ENCODE assay signal across 16 cellular contexts in genomic region chr14:93705513-93706156, GRCh38.
DNase-seq lines count a peak whose midpoint lies in the region; ATAC-seq and TF ChIP-seq lines count a peak whose summit lies in the region.
"Had no signal": no experiment of that assay in that cellular context is flagged by ENCODE, and none has a peak within 500 bp of the region (broad histone marks: within the 10 kb centered on the region; RNA-seq: fewer than 3 reads in every experiment).

No MANE protein-coding gene starts in this region.

- no peaks in the 10 kb centered on the region for H3F3A ChIP-seq in neural progenitor cell (ENCODE audit: low read depth)

- H2AFZ ChIP-seq in neural progenitor cell (replicated peaks): no peak overlapping the region
- H2AFZ ChIP-seq: GM23338 had no signal

- intact Hi-C loops in esophagus muscularis mucosa (cut with DNase I): no loop called here

- no peak overlapping the region for H3K27ac ChIP-seq in esophagus muscularis mucosa (replicated peaks in 1 of 4)
- H3K27ac ChIP-seq in neural progenitor cell: no peak overlapping the region

- no peaks in the 10 kb centered on the region for H3K9me3 Mint-ChIP-seq in activated CD8-positive, alpha-beta memory T cell treated with anti-CD3 and anti-CD28 coated beads, Interleukin-2, amount 10 ng/mL, durations not matched to agents 7 days and 5 days (ENCODE audit: low read depth)
- H3K9me3 Mint-ChIP-seq in neural progenitor cell: no peaks in the 10 kb centered on the region
- peaks cover 3% of the 10 kb centered on the region for H3K9me3 Mint-ChIP-seq in chondrocyte (ENCODE audit: low read depth)
- no peaks in the 10 kb centered on the region for H3K9me3 Mint-ChIP-seq in activated naive CD8-positive, alpha-beta T cell treated with anti-CD3 and anti-CD28 coated beads, Interleukin-2, amount 50 U/mL, for 24 hours
- H3K9me3 Mint-ChIP-seq: GM23338, H9 had no signal

- peak; percentile 10 for DNase-seq in activated CD8-positive, alpha-beta memory T cell treated with anti-CD3 and anti-CD28 coated beads, Interleukin-2, amount 50 U/mL, for 48 hours
- DNase-seq in activated CD8-positive, alpha-beta memory T cell treated with anti-CD3 and anti-CD28 coated beads, Interleukin-2, amount 10 ng/mL, durations not matched to agents 7 days and 5 days: no peak
- DNase-seq in esophagus muscularis mucosa (ENCODE audit: extremely low spot score) (peak; percentile 74), neural progenitor cell (ENCODE audit: low spot score) (no peak), chondrocyte (ENCODE audit: low spot score) (no peak)
- no peak for DNase-seq in activated naive CD8-positive, alpha-beta T cell treated with anti-CD3 and anti-CD28 coated beads, Interleukin-2, amount 50 U/mL, for 24 hours
- DNase-seq: C1 segment of cervical spinal cord; Calu3; CD4-positive, alpha-beta memory T cell; COR-L47; DMS53; EL; GDM1; H9 had no signal

- H3K36me3 Mint-ChIP-seq in activated CD8-positive, alpha-beta memory T cell treated with anti-CD3 and anti-CD28 coated beads, Interleukin-2, amount 10 ng/mL, durations not matched to agents 7 days and 5 days: no peaks in the 10 kb centered on the region
- H3K36me3 Mint-ChIP-seq in neural progenitor cell (no peaks in the 10 kb centered on the region), chondrocyte (ENCODE audit: low read depth) (no peaks in the 10 kb centered on the region)
- no peaks in the 10 kb centered on the region for H3K36me3 Mint-ChIP-seq in activated naive CD8-positive, alpha-beta T cell treated with anti-CD3 and anti-CD28 coated beads, Interleukin-2, amount 50 U/mL, for 24 hours (ENCODE audit: low read depth)
- H3K36me3 Mint-ChIP-seq: CD4-positive, alpha-beta memory T cell had no signal

- TF ChIP-seq CTCF in esophagus muscularis mucosa (IDR thresholded peaks at IDR 0.05): no peak
- TF ChIP-seq CTCF in neural progenitor cell (IDR thresholded peaks at IDR 0.05): no peak
- TF ChIP-seq CTCF in chondrocyte (IDR thresholded peaks at IDR 0.05): no peak

- 91% methylated on average over 14 of the region's 15 CpGs for WGBS in esophagus muscularis mucosa

- H3K36me3 ChIP-seq in esophagus muscularis mucosa (no peaks in the 10 kb centered on the region), neural progenitor cell (no peaks in the 10 kb centered on the region)

- no peaks in the 10 kb centered on the region for H3K9me3 ChIP-seq in esophagus muscularis mucosa
- no peaks in the 10 kb centered on the region for H3K9me3 ChIP-seq in neural progenitor cell (ENCODE audit: low read depth)

- no peak overlapping the region for H3K4me2 ChIP-seq in neural progenitor cell
- H3K4me2 ChIP-seq: GM23338 had no signal

- H3K9ac ChIP-seq in neural progenitor cell: no peak overlapping the region

- no peaks in the 10 kb centered on the region for H3K79me2 ChIP-seq in neural progenitor cell (ENCODE audit: low read depth)

- no peak for ATAC-seq in activated CD8-positive, alpha-beta memory T cell treated with anti-CD3 and anti-CD28 coated beads, Interleukin-2, amount 10 ng/mL, durations not matched to agents 7 days and 5 days
- no peak for ATAC-seq in activated naive CD8-positive, alpha-beta T cell treated with anti-CD3 and anti-CD28 coated beads, Interleukin-2, amount 50 U/mL, for 24 hours
- ATAC-seq: HCT116 had no signal

- H3K4me1 Mint-ChIP-seq in activated CD8-positive, alpha-beta memory T cell treated with anti-CD3 and anti-CD28 coated beads, Interleukin-2, amount 10 ng/mL, durations not matched to agents 7 days and 5 days: no peaks in the 10 kb centered on the region
- H3K4me1 Mint-ChIP-seq in neural progenitor cell (peaks cover 4% of the 10 kb centered on the region), chondrocyte (ENCODE audit: low read depth) (no peaks in the 10 kb centered on the region)
- no peaks in the 10 kb centered on the region for H3K4me1 Mint-ChIP-seq in activated naive CD8-positive, alpha-beta T cell treated with anti-CD3 and anti-CD28 coated beads, Interleukin-2, amount 50 U/mL, for 24 hours
- H3K4me1 Mint-ChIP-seq: CD4-positive, alpha-beta memory T cell had no signal

- H3K27me3 Mint-ChIP-seq in activated CD8-positive, alpha-beta memory T cell treated with anti-CD3 and anti-CD28 coated beads, Interleukin-2, amount 10 ng/mL, durations not matched to agents 7 days and 5 days: peaks cover 22% of the 10 kb centered on the region
- H3K27me3 Mint-ChIP-seq in neural progenitor cell (ENCODE audit: insufficient read depth, low read depth): peaks cover 2% of the 10 kb centered on the region
- peaks cover 2% of the 10 kb centered on the region for H3K27me3 Mint-ChIP-seq in chondrocyte (ENCODE audit: low read depth)
- H3K27me3 Mint-ChIP-seq in activated naive CD8-positive, alpha-beta T cell treated with anti-CD3 and anti-CD28 coated beads, Interleukin-2, amount 50 U/mL, for 24 hours: peaks cover 6% of the 10 kb centered on the region

- H3K27me3 ChIP-seq in esophagus muscularis mucosa (no peaks in the 10 kb centered on the region), neural progenitor cell (no peaks in the 10 kb centered on the region)

- TF ChIP-seq POLR2A in esophagus muscularis mucosa (IDR thresholded peaks at IDR 0.05; ENCODE audit: low read depth): no peak

- CTCF ChIA-PET in activated CD8-positive, alpha-beta memory T cell treated with anti-CD3 and anti-CD28 coated beads, Interleukin-2, amount 10 ng/mL, durations not matched to agents 7 days and 5 days (lab: Charles Lee): no interaction called here

- TF ChIP-seq EP300 in esophagus muscularis mucosa (IDR thresholded peaks at IDR 0.05): no peak

- H3K4me1 ChIP-seq in esophagus muscularis mucosa (peaks cover 0 to 7% (median 5%) of the 10 kb centered on the region in 4 donors), neural progenitor cell (no peaks in the 10 kb centered on the region)

- H3K27ac Mint-ChIP-seq in activated CD8-positive, alpha-beta memory T cell treated with anti-CD3 and anti-CD28 coated beads, Interleukin-2, amount 10 ng/mL, durations not matched to agents 7 days and 5 days: no peak overlapping the region
- peak overlapping the region; percentile 21 for H3K27ac Mint-ChIP-seq in neural progenitor cell
- no peak overlapping the region for H3K27ac Mint-ChIP-seq in chondrocyte (ENCODE audit: unreplicated experiment)
- no peak overlapping the region for H3K27ac Mint-ChIP-seq in activated naive CD8-positive, alpha-beta T cell treated with anti-CD3 and anti-CD28 coated beads, Interleukin-2, amount 50 U/mL, for 24 hours
- H3K27ac Mint-ChIP-seq: CD4-positive, alpha-beta memory T cell; GM23338 had no signal

- H3K4me3 ChIP-seq in esophagus muscularis mucosa: no peak overlapping the region
- H3K4me3 ChIP-seq in neural progenitor cell: no peak overlapping the region
- H3K4me3 ChIP-seq: GM23338 had no signal

- H3K4me3 Mint-ChIP-seq in activated CD8-positive, alpha-beta memory T cell treated with anti-CD3 and anti-CD28 coated beads, Interleukin-2, amount 10 ng/mL, durations not matched to agents 7 days and 5 days: no peak overlapping the region
- H3K4me3 Mint-ChIP-seq in neural progenitor cell: no peak overlapping the region
- no peak overlapping the region for H3K4me3 Mint-ChIP-seq in chondrocyte (ENCODE audit: unreplicated experiment)
- no peak overlapping the region for H3K4me3 Mint-ChIP-seq in activated naive CD8-positive, alpha-beta T cell treated with anti-CD3 and anti-CD28 coated beads, Interleukin-2, amount 50 U/mL, for 24 hours
- H3K4me3 Mint-ChIP-seq: CD4-positive, alpha-beta memory T cell; GM23338; H9 had no signal

- H4K20me1 ChIP-seq in neural progenitor cell (ENCODE audit: low read depth): no peaks in the 10 kb centered on the region

Comparison
In these comparisons a context has a peak if more than half of its experiments do, and no peak if none do; other contexts are left out.
1. DNase-seq: peak in activated CD8-positive, alpha-beta memory T cell treated with anti-CD3 and anti-CD28 coated beads, Interleukin-2, amount 50 U/mL, for 48 hours (single experiment) and esophagus muscularis mucosa (single experiment); none in activated CD8-positive, alpha-beta memory T cell treated with anti-CD3 and anti-CD28 coated beads, Interleukin-2, amount 10 ng/mL, durations not matched to agents 7 days and 5 days (single experiment), neural progenitor cell (single experiment), chondrocyte (single experiment) and activated naive CD8-positive, alpha-beta T cell treated with anti-CD3 and anti-CD28 coated beads, Interleukin-2, amount 50 U/mL, for 24 hours (single experiment).